ENCODE assay signal across 10 cellular contexts in the genomic region with DNA sequence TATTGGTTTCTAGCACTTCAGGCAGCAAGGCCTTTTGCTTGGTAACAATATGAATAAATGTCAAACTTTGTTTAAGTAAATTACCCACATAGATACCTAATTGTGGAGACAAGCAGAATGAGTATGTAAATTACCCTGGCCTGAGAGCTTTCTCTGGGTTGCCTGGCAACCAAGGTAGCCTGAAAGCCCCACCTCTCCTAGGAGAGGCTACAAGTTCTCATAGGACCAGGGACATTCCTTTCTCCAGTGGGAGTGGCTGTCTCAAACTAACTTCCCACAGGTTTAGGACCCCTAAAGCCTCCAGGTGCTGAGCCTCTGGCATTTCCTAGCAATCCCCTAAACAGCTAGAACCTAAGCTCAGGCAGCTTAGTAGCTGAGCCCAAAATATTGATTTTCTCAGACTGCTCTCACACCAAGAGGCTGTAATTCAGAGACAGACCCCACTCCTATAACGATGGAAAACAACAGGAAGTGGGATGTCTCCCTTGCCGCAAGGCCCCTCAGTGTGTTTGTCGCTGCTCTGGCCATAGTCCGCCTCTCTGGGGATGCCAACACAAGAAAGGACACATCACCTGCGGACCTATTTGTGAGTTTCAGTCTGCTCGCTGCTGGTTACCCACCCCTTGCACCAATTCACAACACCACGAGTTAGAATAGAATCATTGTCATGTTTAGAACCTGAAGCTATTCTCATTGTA.
DNase-seq lines count a peak whose midpoint lies in the region; ATAC-seq lines count a peak whose summit lies in the region.
"Had no signal": no experiment of that assay in that cellular context is flagged by ENCODE, and none has a peak within 500 bp of the region (broad histone marks: within the 10 kb centered on the region; RNA-seq: fewer than 3 reads in every experiment).

No MANE protein-coding gene starts in this region.

- H3K4me3 Mint-ChIP-seq in activated T-helper 1 cell treated with anti-CD3 and anti-CD28 coated beads, Interleukin-12 subunit alpha, Interleukin-12 subunit beta, Interleukin-2, Interleukin-4 antibody, amounts not matched to agents 30 ng/mL and 10 ng/mL and 1 ng/mL, durations not matched to agents 14 hours and 24 hours and 36 hours, result no peak overlapping the region
- H3K4me3 Mint-ChIP-seq: natural killer cell treated with Interleukin-12 subunit alpha and Interleukin-12 subunit beta and Interleukin-15 and Interleukin-18, amount 100 ng/mL, for 72 hours had no signal

- no CpG with 5 or more reads among the region's 7 CpGs for WGBS in trophoblast cell (ENCODE audit: extremely low coverage, insufficient coverage, insufficient read length)

- no peaks in the 10 kb centered on the region for H3K9me3 ChIP-seq in trophoblast cell (ENCODE audit: insufficient read depth, low read depth, low read length)

- ATAC-seq in GM19395 (IDR thresholded peaks at IDR 0.05; ENCODE audit: unreplicated experiment) (peak; percentile 85), HG02973 (IDR thresholded peaks at IDR 0.05; ENCODE audit: unreplicated experiment) (peak; percentile 85)
- ATAC-seq in activated naive CD4-positive, alpha-beta T cell treated with anti-CD3 and anti-CD28 coated beads, Interleukin-2, amount 50 U/mL, for 72 hours, result no peak

- no peak overlapping the region for H4K8ac ChIP-seq in trophoblast cell (ENCODE audit: low read depth, low read length)

- H3K4me1 ChIP-seq in trophoblast cell (ENCODE audit: control insufficient read depth in 1 of 2, insufficient read depth in 2 of 2, low read length in 2 of 2), result peaks cover 0 to 5% of the 10 kb centered on the region in 2 experiments

- no peak overlapping the region for H4K91ac ChIP-seq in trophoblast cell (ENCODE audit: low read depth, low read length)

- H3K4me1 Mint-ChIP-seq in activated T-helper 1 cell treated with anti-CD3 and anti-CD28 coated beads, Interleukin-12 subunit alpha, Interleukin-12 subunit beta, Interleukin-2, Interleukin-4 antibody, amounts not matched to agents 30 ng/mL and 10 ng/mL and 1 ng/mL, durations not matched to agents 14 hours and 24 hours and 36 hours (ENCODE audit: low read depth), result no peaks in the 10 kb centered on the region

- H3K18ac ChIP-seq in trophoblast cell (ENCODE audit: low read length), result no peak overlapping the region

- no peak overlapping the region for H3K9ac ChIP-seq in trophoblast cell (ENCODE audit: low read length)

- no peak overlapping the region for H2BK120ac ChIP-seq in trophoblast cell (ENCODE audit: insufficient read depth, low read length, poor library complexity)

- no peak overlapping the region for H2BK12ac ChIP-seq in trophoblast cell (ENCODE audit: low read length)

- no peak overlapping the region for H2BK5ac ChIP-seq in trophoblast cell (ENCODE audit: low read depth, low read length, poor library complexity)

- no peak overlapping the region for H3K27ac ChIP-seq in trophoblast cell (ENCODE audit: low read depth, low read length)

- peak overlapping the region; percentile 1 for H3K27ac Mint-ChIP-seq in activated T-helper 1 cell treated with anti-CD3 and anti-CD28 coated beads, Interleukin-12 subunit alpha, Interleukin-12 subunit beta, Interleukin-2, Interleukin-4 antibody, amounts not matched to agents 30 ng/mL and 10 ng/mL and 1 ng/mL, durations not matched to agents 14 hours and 24 hours and 36 hours
- H3K27ac Mint-ChIP-seq in activated naive CD4-positive, alpha-beta T cell treated with anti-CD3 and anti-CD28 coated beads, Interleukin-2, amount 50 U/mL, for 72 hours, result no peak overlapping the region

- peaks cover 2% of the 10 kb centered on the region for H3K27me3 Mint-ChIP-seq in activated T-helper 1 cell treated with anti-CD3 and anti-CD28 coated beads, Interleukin-12 subunit alpha, Interleukin-12 subunit beta, Interleukin-2, Interleukin-4 antibody, amounts not matched to agents 30 ng/mL and 10 ng/mL and 1 ng/mL, durations not matched to agents 14 hours and 24 hours and 36 hours (ENCODE audit: insufficient read depth)

- no peak overlapping the region for H3K14ac ChIP-seq in trophoblast cell (ENCODE audit: low read length)

- intact Hi-C loops in activated T-helper 1 cell treated with anti-CD3 and anti-CD28 coated beads, Interleukin-12 subunit alpha, Interleukin-12 subunit beta, Interleukin-2, Interleukin-4 antibody, amounts not matched to agents 30 ng/mL and 10 ng/mL and 1 ng/mL, durations not matched to agents 14 hours and 24 hours and 36 hours (cut with micrococcal nuclease), result no loop called here

- H3K4me2 ChIP-seq in trophoblast cell (ENCODE audit: low read length), result peak overlapping the region; percentile 41

- H3K9me3 Mint-ChIP-seq in activated T-helper 1 cell treated with anti-CD3 and anti-CD28 coated beads, Interleukin-12 subunit alpha, Interleukin-12 subunit beta, Interleukin-2, Interleukin-4 antibody, amounts not matched to agents 30 ng/mL and 10 ng/mL and 1 ng/mL, durations not matched to agents 14 hours and 24 hours and 36 hours, result no peaks in the 10 kb centered on the region
- no peaks in the 10 kb centered on the region for H3K9me3 Mint-ChIP-seq in activated naive CD4-positive, alpha-beta T cell treated with anti-CD3 and anti-CD28 coated beads, Interleukin-2, amount 50 U/mL, for 72 hours
- H3K9me3 Mint-ChIP-seq: natural killer cell treated with Interleukin-12 subunit alpha and Interleukin-12 subunit beta and Interleukin-15 and Interleukin-18, amount 100 ng/mL, for 72 hours had no signal

- H3K36me3 Mint-ChIP-seq in activated T-helper 1 cell treated with anti-CD3 and anti-CD28 coated beads, Interleukin-12 subunit alpha, Interleukin-12 subunit beta, Interleukin-2, Interleukin-4 antibody, amounts not matched to agents 30 ng/mL and 10 ng/mL and 1 ng/mL, durations not matched to agents 14 hours and 24 hours and 36 hours (ENCODE audit: low read depth), result no peaks in the 10 kb centered on the region
- H3K36me3 Mint-ChIP-seq in activated naive CD4-positive, alpha-beta T cell treated with anti-CD3 and anti-CD28 coated beads, Interleukin-2, amount 50 U/mL, for 72 hours, result no peaks in the 10 kb centered on the region
- H3K36me3 Mint-ChIP-seq: natural killer cell treated with Interleukin-12 subunit alpha and Interleukin-12 subunit beta and Interleukin-15 and Interleukin-18, amount 100 ng/mL, for 72 hours had no signal

- no peaks in the 10 kb centered on the region for H3K79me2 ChIP-seq in trophoblast cell (ENCODE audit: control insufficient read depth, insufficient read depth, low read length, poor library complexity)

- no peak overlapping the region for H3K23ac ChIP-seq in trophoblast cell (ENCODE audit: low read length)

- H2AFZ ChIP-seq in trophoblast cell (ENCODE audit: insufficient read depth, low read length, poor library complexity), result no peak overlapping the region

- H3K36me3 ChIP-seq in trophoblast cell (ENCODE audit: control insufficient read depth in 1 of 2, insufficient read depth in 2 of 2, low read length in 2 of 2), result no peaks in the 10 kb centered on the region

- no peak overlapping the region for H3K4ac ChIP-seq in trophoblast cell (ENCODE audit: low read depth, low read length)

- no peaks in the 10 kb centered on the region for H3K79me1 ChIP-seq in trophoblast cell (ENCODE audit: low read length)

- no peak for DNase-seq in activated T-helper 1 cell treated with anti-CD3 and anti-CD28 coated beads, Interleukin-12 subunit alpha, Interleukin-12 subunit beta, Interleukin-2, Interleukin-4 antibody, amounts not matched to agents 30 ng/mL and 10 ng/mL and 1 ng/mL, durations not matched to agents 14 hours and 24 hours and 36 hours (ENCODE audit: low spot score)
- DNase-seq in trophoblast cell (peak; percentile 42 to 73), globus pallidus (ENCODE audit: low spot score) (no peak), mucosa of gallbladder (ENCODE audit: low spot score) (no peak), GM19238 (ENCODE audit: insufficient read length, low spot score) (no peak)
- DNase-seq in activated naive CD4-positive, alpha-beta T cell treated with anti-CD3 and anti-CD28 coated beads, Interleukin-2, amount 50 U/mL, for 72 hours (ENCODE audit: low spot score in 2 of 2), result no peak
- DNase-seq: activated effector memory CD4-positive, alpha-beta T cell treated with Interleukin-2 at 50 U/mL for 16 hours had no signal

- no peak overlapping the region for H4K12ac ChIP-seq in trophoblast cell (ENCODE audit: low read depth, low read length)

- no peak overlapping the region for H2AK5ac ChIP-seq in trophoblast cell (ENCODE audit: low read length)

- no peaks in the 10 kb centered on the region for H3K27me3 ChIP-seq in trophoblast cell (ENCODE audit: insufficient read depth, low read length)

- no peak overlapping the region for H3K4me3 ChIP-seq in trophoblast cell (ENCODE audit: low read depth, low read length)

Comparison
In these comparisons a context has a peak if more than half of its experiments do, and no peak if none do; other contexts are left out.
1. ATAC-seq: peak in GM19395 (single experiment) and HG02973 (single experiment); none in activated naive CD4-positive, alpha-beta T cell treated with anti-CD3 and anti-CD28 coated beads, Interleukin-2, amount 50 U/mL, for 72 hours (0 of 2).
2. DNase-seq: peak in trophoblast cell (2 of 2); none in activated T-helper 1 cell treated with anti-CD3 and anti-CD28 coated beads, Interleukin-12 subunit alpha, Interleukin-12 subunit beta, Interleukin-2, Interleukin-4 antibody, amounts not matched to agents 30 ng/mL and 10 ng/mL and 1 ng/mL, durations not matched to agents 14 hours and 24 hours and 36 hours (single experiment), globus pallidus (single experiment), activated naive CD4-positive, alpha-beta T cell treated with anti-CD3 and anti-CD28 coated beads, Interleukin-2, amount 50 U/mL, for 72 hours (0 of 2), mucosa of gallbladder (single experiment) and GM19238 (single experiment).